ENCODE assay signal across 8 cellular contexts in genomic region chr5:112860929-112861637, GRCh38. TPM values are rescaled to one million over a fixed set of nuclear protein-coding genes. Genes with fewer than 3 reads are reported as not detected.
DNase-seq lines count a peak whose midpoint lies in the region; ATAC-seq, FAIRE-seq and TF ChIP-seq lines count a peak whose summit lies in the region.

Gene SRP19, plus strand, starts transcription at chr5:112861287. Its CDS starts 90 bp downstream, at chr5:112861377.

- CTCF ChIA-PET in HepG2 (lab: Yijun Ruan, JAX; ENCODE audit: low intra/inter-chr PET ratio, low total read pairs) = no interaction called here

- H3K4me1 Mint-ChIP-seq in CD14-positive monocyte = peaks cover 29% of the 10 kb centered on the region

- TF ChIP-seq EP300 in HepG2 (IDR thresholded peaks at IDR 0.05; ENCODE audit: low read depth in 2 of 2, low read length in 2 of 2) (0 out of 4 replicates have a peak, but pooled peaks of 1 of the 2 experiments have one; percentile 13), HepG2 (CRISPR knock-in tag; IDR thresholded peaks at IDR 0.05; ENCODE audit: borderline replicate concordance) (peak; percentile 79)

- peaks cover 0 to 3% (median 0%) of the 10 kb centered on the region in 7 donors for H3K9me3 Mint-ChIP-seq in CD14-positive monocyte

- peaks cover 23 to 30% of the 10 kb centered on the region in 2 donors for H3K36me3 Mint-ChIP-seq in CD14-positive monocyte

- in situ Hi-C loops in HepG2 (cut with HindIII; ENCODE audit: extremely low pct_ligation_motif_present, low pct_unique_long_range_greater_than_20kb) = no loop called here

- H3K79me2 ChIP-seq in HepG2 (ENCODE audit: insufficient read depth, low read length) = peaks cover 32% of the 10 kb centered on the region

- H3K36me3 ChIP-seq in HepG2 (replicated peaks in 1 of 2; ENCODE audit: control insufficient read depth in 1 of 2, insufficient read depth in 2 of 2, low read length in 2 of 2) = peaks cover 6 to 25% of the 10 kb centered on the region in 2 experiments; a peak in 4 of 5 replicates

- TF ChIP-seq CTCF in CD14-positive monocyte (IDR thresholded peaks at IDR 0.05) = no peak
- TF ChIP-seq CTCF in HepG2 (CRISPR knock-in tag; IDR thresholded peaks at IDR 0.05) = no peak

- WGBS in HepG2 (ENCODE audit: low lambda C conversion rate) = 7% methylated on average over 17 of the region's 47 CpGs

- peak within 1 kb of the TSS; percentile 78 for H3K4me2 ChIP-seq in HepG2 (ENCODE audit: low read depth, low read length)

- H3K4me3 ChIP-seq in HepG2 (replicated peaks in 1 of 3; ENCODE audit: insufficient read depth in 1 of 3, low read depth in 2 of 3, low read length in 3 of 3) = peak within 1 kb of the TSS; percentile 85 to 100 (median 93)

- peak within 1 kb of the TSS; percentile 85 for H2AFZ ChIP-seq in HepG2 (ENCODE audit: low read length)

- no peaks in the 10 kb centered on the region for H4K20me1 ChIP-seq in HepG2 (ENCODE audit: insufficient read depth, low read length)

- FAIRE-seq in HepG2 (lab: Jason Lieb, UNC) = peak; percentile 74

- TF ChIP-seq RAD21 in HepG2 (CRISPR knock-in tag; IDR thresholded peaks at IDR 0.05) = peak; percentile 25; the same call in 1 of the 2 replicates

- H3K27me3 Mint-ChIP-seq in CD14-positive monocyte (ENCODE audit: low read depth in 3 of 3) = peaks cover 3 to 9% (median 8%) of the 10 kb centered on the region in 3 donors

- peaks cover 32% of the 10 kb centered on the region for H3K4me1 ChIP-seq in HepG2 (ENCODE audit: insufficient read depth, low read length)

- H3K27me3 ChIP-seq in HepG2 (ENCODE audit: control insufficient read depth in 1 of 2, insufficient read depth in 2 of 2, low read length in 2 of 2) = no peaks in the 10 kb centered on the region; a peak in 1 of 5 replicates

- POLR2A ChIA-PET in HepG2 (lab: Yijun Ruan, JAX) = interaction anchor here (0.7 to 2.2 kb wide), 13 partner anchors 9 to 154 kb away, joined by 3 to 12 read pairs (median 5); partner anchors contain the start of genes DCP2 and REEP5

- H3K9me3 ChIP-seq in HepG2 (ENCODE audit: low read length) = no peaks in the 10 kb centered on the region

- peak within 1 kb of the TSS; percentile 94 to 95 for H3K4me3 Mint-ChIP-seq in CD14-positive monocyte

- H3K27ac ChIP-seq in HepG2 (ENCODE audit: extremely low read length, insufficient read depth, low read length) = peak within 1 kb of the TSS; percentile 89

- DNase-seq in CD14-positive monocyte (ENCODE audit: low spot score) (peak; percentile 91), NCI-H774 (lab: John Stamatoyannopoulos, UW) (peak; percentile 94), dermis microvascular lymphatic vessel endothelial cell (ENCODE audit: low read depth in 2 of 2) (peak; percentile 96 to 98), HepG2 (ENCODE audit: low spot score) (peak; percentile 97)
- DNase-seq in activated CD4-positive, alpha-beta T cell treated with anti-CD3 and anti-CD28 coated beads, Interleukin-2, amount 50 U/mL, for 4 hours = peak; percentile 85 to 87
- peak; percentile 88 for DNase-seq in stimulated activated CD4-positive, alpha-beta T cell treated with anti-CD3 and anti-CD28 coated beads, Interleukin-4, amount 100 ng/mL, for 1 hour

- H3K9ac ChIP-seq in HepG2 (ENCODE audit: insufficient read depth, low read depth, low read length) = peak within 1 kb of the TSS; percentile 98

- peak; percentile 68 to 80; a peak in 3 of 4 replicates for TF ChIP-seq POLR2A in HepG2 (IDR thresholded peaks at IDR 0.05; ENCODE audit: insufficient read depth in 1 of 2, low read depth in 2 of 2, low read length in 2 of 2)

- ATAC-seq in GM19395 (IDR thresholded peaks at IDR 0.05; ENCODE audit: unreplicated experiment) (peak; percentile 99), HG03565 (IDR thresholded peaks at IDR 0.05; ENCODE audit: unreplicated experiment) (peak; percentile 96), HepG2 (peak; percentile 96)

- H3K27ac Mint-ChIP-seq in CD14-positive monocyte = peak within 1 kb of the TSS; percentile 92 to 97 (median 95)

- intact Hi-C loops in CD14-positive monocyte (cut with micrococcal nuclease) (loop anchor here in 1 of 2 donors (5.0 kb wide), 2 partner anchors 61 to 116 kb away; partner anchors contain the start of genes DCP2 and REEP5), HepG2 (cut with micrococcal nuclease; ENCODE audit: unreplicated experiment) (loop anchor here (2.0 to 5.0 kb wide), 3 partner anchors 62 to 154 kb away; partner anchors contain the start of gene REEP5)

- BruUV-seq in HepG2 (replicated peaks; lab: Mats Ljungman, UMichigan) = no TSS peak

TF ChIP-seq in HepG2, 621 proteins besides CTCF, POLR2A, EP300 and RAD21 (continues in another document):
- TF ChIP-seq ZNF615 (CRISPR knock-in tag; IDR thresholded peaks at IDR 0.05; ENCODE audit: borderline replicate concordance) (peak; percentile 82; the same call in 1 of the 2 replicates), ARNTL (CRISPR knock-in tag; IDR thresholded peaks at IDR 0.05) (0 out of 2 replicates have a peak, but pooled peaks have one; percentile 46), ZNF672 (CRISPR knock-in tag; IDR thresholded peaks at IDR 0.05) (no peak), MTA3 (CRISPR knock-in tag; IDR thresholded peaks at IDR 0.05) (no peak), ZNF816 (CRISPR knock-in tag; IDR thresholded peaks at IDR 0.05; ENCODE audit: borderline replicate concordance) (no peak; the same call in 1 of the 2 replicates), ZNF207 (IDR thresholded peaks at IDR 0.05; ENCODE audit: borderline replicate concordance) (no peak), FOXJ3 (CRISPR knock-in tag; IDR thresholded peaks at IDR 0.05; ENCODE audit: borderline replicate concordance) (peak; percentile 56; the same call in 1 of the 2 replicates), FOXA1 (IDR thresholded peaks at IDR 0.05) (no peak), FOXA1 (CRISPR knock-in tag; IDR thresholded peaks at IDR 0.05) (no peak), AGO1 (IDR thresholded peaks at IDR 0.05; ENCODE audit: low read depth, low read length, poor library complexity, severe bottlenecking) (no peak), SRSF1 (optimal IDR thresholded peaks at IDR 0.05; ENCODE audit: low read depth, low read length) (no peak), HHEX (CRISPR knock-in tag; IDR thresholded peaks at IDR 0.05) (peak; percentile 7; the same call in 1 of the 2 replicates), NR0B2 (CRISPR knock-in tag; IDR thresholded peaks at IDR 0.05) (peak; percentile 90), CAMTA2 (CRISPR knock-in tag; IDR thresholded peaks at IDR 0.05; ENCODE audit: borderline replicate concordance) (no peak), ZNF557 (CRISPR knock-in tag; IDR thresholded peaks at IDR 0.05) (peak; percentile 90), REPIN1 (CRISPR knock-in tag; IDR thresholded peaks at IDR 0.05; ENCODE audit: borderline replicate concordance, low read depth) (peak; percentile 97), ZMYM3 (CRISPR knock-in tag; IDR thresholded peaks at IDR 0.05) (no peak), ZNF800 (CRISPR knock-in tag; IDR thresholded peaks at IDR 0.05) (no peak; the same call in 1 of the 2 replicates)

RNA-seq across cellular contexts. Expression of gene SRP19, which starts in this region (rescaled TPM):
- polyA plus RNA-seq in CD14-positive monocyte (10 to 100 TPM; 71.9 to 87.4 TPM), HepG2 (2011; rRNA removed) (35.1 and 46.9 TPM in 2 replicates)
- total RNA-seq in dermis microvascular lymphatic vessel endothelial cell (25.5 and 30.1 TPM in 2 replicates), HepG2 (2016; rRNA removed; fragmentation: Illumina TruSeq; extraction: Trizol) (143 and 214 TPM in 2 replicates)
- total RNA-seq in HepG2 (2016; cell fraction: cytosol; rRNA removed; fragmentation: Illumina TruSeq; extraction: Trizol; ENCODE audit: low read depth) = 62.6 and 64.2 TPM in 2 replicates
- total RNA-seq in HepG2 (2016; cell fraction: insoluble cytoplasmic fraction; rRNA removed; fragmentation: Illumina TruSeq; extraction: Trizol) = 152 and 219 TPM in 2 replicates
- total RNA-seq in HepG2 (2016; cell fraction: membrane; rRNA removed; fragmentation: Illumina TruSeq; extraction: Trizol) = 73.5 and 79.8 TPM in 2 replicates
- total RNA-seq in HepG2 (2016; cell fraction: nucleus; rRNA removed; fragmentation: Illumina TruSeq; extraction: Trizol) = 73.5 and 78.9 TPM in 2 replicates
- polyA plus RNA-seq in HepG2 (2011; cell fraction: cytosol; rRNA removed) = 15.6 and 25.6 TPM in 2 replicates
- polyA plus RNA-seq in HepG2 (2011; cell fraction: nucleus; rRNA removed) = 9.2 and 18.0 TPM in 2 replicates
- 71.3 and 73.7 TPM in 2 replicates for polyA plus RNA-seq in HepG2 (2012)
- 42.9 and 50.3 TPM in 2 replicates for polyA plus RNA-seq in HepG2 (2016; cell fraction: cytosol; fragmentation: Illumina TruSeq; extraction: Trizol; ENCODE audit: low read depth)
- polyA plus RNA-seq in HepG2 (2016; cell fraction: insoluble cytoplasmic fraction; fragmentation: Illumina TruSeq; extraction: Trizol; ENCODE audit: low read depth) = 225 and 263 TPM in 2 replicates
- polyA plus RNA-seq in HepG2 (2016; cell fraction: membrane; fragmentation: Illumina TruSeq; extraction: Trizol; ENCODE audit: low read depth) = 59.5 and 64.7 TPM in 2 replicates
- 119 and 127 TPM in 2 replicates for polyA plus RNA-seq in HepG2 (2016; cell fraction: nucleus; fragmentation: Illumina TruSeq; extraction: Trizol; ENCODE audit: insufficient read depth, low read depth)
- 1.5 and 4.9 TPM in 2 replicates for polyA minus RNA-seq in HepG2 (2011; rRNA and poly(A)+ RNA removed; ENCODE audit: low replicate concordance)
- polyA minus RNA-seq in HepG2 (2011; cell fraction: cytosol; rRNA and poly(A)+ RNA removed) = 16.3 and 21.2 TPM in 2 replicates
- polyA minus RNA-seq in HepG2 (2011; cell fraction: nucleus; rRNA and poly(A)+ RNA removed) = 24.8 and 29.1 TPM in 2 replicates

Comparison
In these comparisons a context has a peak if more than half of its experiments do, and no peak if none do; other contexts are left out.
1. Peak in every context shown above with its lines: DNase-seq, ATAC-seq, H3K4me3 ChIP-seq and H3K27ac ChIP-seq.